26 cellular contexts compared by ENCODE assay signal in the genomic region with DNA sequence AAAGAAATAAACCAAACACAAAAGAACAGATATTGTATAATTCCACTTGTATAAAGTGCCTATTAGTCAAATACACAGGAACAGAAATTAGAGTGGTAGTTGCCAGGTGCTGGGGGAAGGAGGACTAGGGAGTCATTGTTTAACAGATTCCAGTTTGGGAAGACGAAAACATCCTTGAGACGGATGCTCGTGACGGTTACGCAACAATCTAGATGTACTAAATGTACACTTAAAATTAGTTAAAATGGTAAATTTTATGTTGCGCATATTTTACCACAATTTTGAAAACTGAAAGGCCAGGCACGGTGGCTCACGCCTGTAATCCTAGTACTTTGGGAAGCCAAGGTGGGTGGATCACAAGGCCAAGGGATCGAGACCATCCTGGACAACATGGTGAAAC.
DNase-seq lines count a peak whose midpoint lies in the region; ATAC-seq, FAIRE-seq and TF ChIP-seq lines count a peak whose summit lies in the region.
"Had no signal": no experiment of that assay in that cellular context is flagged by ENCODE, and none has a peak within 500 bp of the region (broad histone marks: within the 10 kb centered on the region; RNA-seq: fewer than 3 reads in every experiment).

No MANE protein-coding gene starts in this region.

- POLR2A ChIA-PET in HepG2 (lab: Yijun Ruan, JAX), result no interaction called here

- H3K4me1 ChIP-seq in HepG2 (ENCODE audit: insufficient read depth, low read length) (no peaks in the 10 kb centered on the region), right lobe of liver (peaks cover 0 to 8% (median 0%) of the 10 kb centered on the region in 4 donors)
- H3K4me1 ChIP-seq: BLaER1 had no signal

- H3K9ac ChIP-seq in HepG2 (ENCODE audit: insufficient read depth, low read depth, low read length), result no peak overlapping the region
- H3K9ac ChIP-seq: BLaER1 had no signal

- no peak overlapping the region for H3K4me2 ChIP-seq in HepG2 (ENCODE audit: low read depth, low read length)
- H3K4me2 ChIP-seq: BLaER1 had no signal

- intact Hi-C loops in HepG2 (cut with micrococcal nuclease; ENCODE audit: unreplicated experiment), result no loop called here
- intact Hi-C loops in right lobe of liver (cut with DNase I), result no loop called here

- TF ChIP-seq EP300 in HepG2 (IDR thresholded peaks at IDR 0.05; ENCODE audit: low read depth in 2 of 2, low read length in 2 of 2), result no peak
- no peak for TF ChIP-seq EP300 in HepG2 (CRISPR knock-in tag; IDR thresholded peaks at IDR 0.05; ENCODE audit: borderline replicate concordance)

- H4K20me1 ChIP-seq in HepG2 (ENCODE audit: insufficient read depth, low read length), result no peaks in the 10 kb centered on the region
- H4K20me1 ChIP-seq: BLaER1 had no signal

- H3K27me3 ChIP-seq in HepG2 (ENCODE audit: control insufficient read depth in 1 of 2, insufficient read depth in 2 of 2, low read length in 2 of 2) (no peaks in the 10 kb centered on the region), right lobe of liver (no peaks in the 10 kb centered on the region), brain microvascular endothelial cell (replicated peaks) (no peaks in the 10 kb centered on the region)
- H3K27me3 ChIP-seq: BE2C, BLaER1 had no signal

- DNase-seq in HepG2 (ENCODE audit: low spot score) (no peak), right lobe of liver (no peak), LNCaP clone FGC (ENCODE audit: low read depth) (peak; percentile 17), brain microvascular endothelial cell (no peak)
- DNase-seq: 8988T; ACHN; BE2C; C1 segment of cervical spinal cord; CD4-positive, alpha-beta memory T cell; CD4-positive, CD25-positive, alpha-beta regulatory T cell; CD8-positive, alpha-beta memory T cell; COR-L47; DMS 273 treated with DMSO at 0.1 percent for 48 hours; DMS153; DMS53; DMS79; DND-41; EL; GDM1 had no signal

- H3K27ac ChIP-seq in HepG2 (ENCODE audit: extremely low read length, insufficient read depth, low read length) (no peak overlapping the region), right lobe of liver (no peak overlapping the region), brain microvascular endothelial cell (no peak overlapping the region)
- H3K27ac ChIP-seq: BLaER1 had no signal

- TF ChIP-seq POLR2A in HepG2 (IDR thresholded peaks at IDR 0.05; ENCODE audit: insufficient read depth in 1 of 2, low read depth in 2 of 2, low read length in 2 of 2) (no peak), right lobe of liver (IDR thresholded peaks at IDR 0.05) (no peak)

- H3K9me3 ChIP-seq in HepG2 (ENCODE audit: low read length) (no peaks in the 10 kb centered on the region), right lobe of liver (no peaks in the 10 kb centered on the region)
- H3K9me3 ChIP-seq: BE2C had no signal

- in situ Hi-C loops in HepG2 (cut with HindIII; ENCODE audit: extremely low pct_ligation_motif_present, low pct_unique_long_range_greater_than_20kb), result no loop called here
- in situ Hi-C loops in brain microvascular endothelial cell (cut with HindIII; ENCODE audit: low pct_ligation_motif_present, low sequenced_read_pairs), result no loop called here

- CTCF ChIA-PET in HepG2 (lab: Yijun Ruan, JAX; ENCODE audit: low intra/inter-chr PET ratio, low total read pairs), result no interaction called here

- H3K79me2 ChIP-seq in HepG2 (ENCODE audit: insufficient read depth, low read length), result no peaks in the 10 kb centered on the region

- H3K4me3 ChIP-seq in HepG2 (replicated peaks in 1 of 3; ENCODE audit: insufficient read depth in 1 of 3, low read depth in 2 of 3, low read length in 3 of 3), result no peak overlapping the region
- H3K4me3 ChIP-seq in right lobe of liver, result no peak overlapping the region
- H3K4me3 ChIP-seq in LNCaP clone FGC (ENCODE audit: low read depth, low read length), result no peak overlapping the region
- H3K4me3 ChIP-seq in brain microvascular endothelial cell (ENCODE audit: low read depth, low read length), result no peak overlapping the region
- H3K4me3 ChIP-seq: BLaER1, GM12878 had no signal

- FAIRE-seq in HepG2 (lab: Jason Lieb, UNC), result no peak
- FAIRE-seq: A204.1, GM12878, GM12892, GM18507, GM19239 had no signal

- 71% methylated on average over 9 of the region's 9 CpGs for WGBS in HepG2 (ENCODE audit: low lambda C conversion rate)
- 85% methylated on average over 8 of the region's 9 CpGs for WGBS in right lobe of liver (ENCODE audit: insufficient coverage, low coverage, low lambda C conversion rate, missing lambda C conversion rate)

- no TSS peak for BruUV-seq in HepG2 (replicated peaks; lab: Mats Ljungman, UMichigan)

- H2AFZ ChIP-seq in HepG2 (ENCODE audit: low read length), result no peak overlapping the region

- ATAC-seq in HepG2, result no peak
- no peak for ATAC-seq in right lobe of liver
- ATAC-seq in GM21423 (IDR thresholded peaks at IDR 0.05; ENCODE audit: unreplicated experiment), result no peak
- ATAC-seq: GM12878 had no signal

- H3K36me3 ChIP-seq in HepG2 (replicated peaks in 1 of 2; ENCODE audit: control insufficient read depth in 1 of 2, insufficient read depth in 2 of 2, low read length in 2 of 2), result no peaks in the 10 kb centered on the region
- no peaks in the 10 kb centered on the region for H3K36me3 ChIP-seq in right lobe of liver
- no peaks in the 10 kb centered on the region for H3K36me3 ChIP-seq in brain microvascular endothelial cell (replicated peaks)
- H3K36me3 ChIP-seq: BE2C, BLaER1 had no signal

- TF ChIP-seq CTCF in HepG2 (CRISPR knock-in tag; IDR thresholded peaks at IDR 0.05) (no peak), right lobe of liver (IDR thresholded peaks at IDR 0.05) (no peak), LNCaP clone FGC (IDR thresholded peaks at IDR 0.05; ENCODE audit: control insufficient read depth, extremely low read depth, insufficient read depth) (no peak), brain microvascular endothelial cell (IDR thresholded peaks at IDR 0.05; ENCODE audit: low read depth, low read length, missing control alignments) (no peak)

- TF ChIP-seq RAD21 in HepG2 (CRISPR knock-in tag; IDR thresholded peaks at IDR 0.05), result no peak

TF ChIP-seq in HepG2, 621 proteins besides CTCF, POLR2A, EP300 and RAD21:
- TF ChIP-seq CEBPB (IDR thresholded peaks at IDR 0.05; ENCODE audit: borderline replicate concordance, low read depth, low read length) (peak; percentile 88), ZNF652 (CRISPR knock-in tag; IDR thresholded peaks at IDR 0.05; ENCODE audit: borderline replicate concordance, low read depth) (no peak)
